In the genomic region with DNA sequence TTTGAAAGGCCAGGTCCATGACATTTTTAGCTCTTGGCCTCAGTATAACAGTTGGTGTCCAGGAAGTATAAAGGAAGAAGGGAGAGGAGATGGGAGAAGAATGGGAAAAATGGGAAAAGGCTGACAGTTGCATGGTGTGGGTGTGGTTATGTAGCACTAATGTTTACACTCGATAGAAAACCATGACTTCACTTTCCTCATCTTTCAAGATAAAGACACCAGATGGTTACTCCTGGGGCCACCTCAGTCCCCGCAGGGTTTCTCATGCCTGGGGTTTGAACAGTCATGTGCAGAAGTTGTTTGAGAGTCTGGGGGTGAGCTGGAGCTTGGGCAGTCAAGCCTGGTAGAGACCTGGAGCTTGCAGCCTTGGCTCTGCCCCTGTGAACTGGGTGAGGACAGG, we compare ENCODE assay signal across 17 cellular contexts. TPM values are rescaled to one million over a fixed set of nuclear protein-coding genes. Genes with fewer than 3 reads are reported as not detected.
A peak's percentile ranks its signal among the peaks of the same experiment; 100 is the strongest.
DNase-seq lines count a peak whose midpoint lies in the region; ATAC-seq and TF ChIP-seq lines count a peak whose summit lies in the region.
"Had no signal": no experiment of that assay in that cellular context is flagged by ENCODE, and none has a peak within 500 bp of the region (broad histone marks: within the 10 kb centered on the region; RNA-seq: fewer than 3 reads in every experiment).

No MANE protein-coding gene starts in this region.

- H3K4me3 Mint-ChIP-seq in glutamatergic neuron (ENCODE audit: unreplicated experiment), result peak overlapping the region; percentile 31
- no peak overlapping the region for H3K4me3 Mint-ChIP-seq in stimulated activated naive B cell treated with anti-CD40 and anti-IgM and Interleukin-4, amounts not matched to agents 10 μg/mL and 1 μg/mL and 100 μg/mL, for 72 hours
- H3K4me3 Mint-ChIP-seq in T-helper 17 cell, result no peak overlapping the region
- H3K4me3 Mint-ChIP-seq: B cell, H9 had no signal

- intact Hi-C loops in heart left ventricle (cut with DNase I), result no loop called here

- peaks cover 25% of the 10 kb centered on the region for H3K36me3 Mint-ChIP-seq in glutamatergic neuron (ENCODE audit: unreplicated experiment)
- H3K36me3 Mint-ChIP-seq in stimulated activated naive B cell treated with anti-CD40 and anti-IgM and Interleukin-4, amounts not matched to agents 10 μg/mL and 1 μg/mL and 100 μg/mL, for 72 hours, result peaks cover 26 to 49% of the 10 kb centered on the region in 2 donors
- H3K36me3 Mint-ChIP-seq in T-helper 17 cell (ENCODE audit: low read depth), result peaks cover 12% of the 10 kb centered on the region

- no peaks in the 10 kb centered on the region for H3K9me3 ChIP-seq in cardiac muscle cell (ENCODE audit: low read depth)
- H3K9me3 ChIP-seq in heart left ventricle, result no peaks in the 10 kb centered on the region
- H3K9me3 ChIP-seq in T-helper 17 cell (ENCODE audit: control insufficient read depth, low read length, poor library complexity, severe bottlenecking), result no peaks in the 10 kb centered on the region
- H3K9me3 ChIP-seq: SJCRH30 had no signal

- H3K9me3 Mint-ChIP-seq in glutamatergic neuron (ENCODE audit: unreplicated experiment), result peaks cover 3% of the 10 kb centered on the region
- H3K9me3 Mint-ChIP-seq in stimulated activated naive B cell treated with anti-CD40 and anti-IgM and Interleukin-4, amounts not matched to agents 10 μg/mL and 1 μg/mL and 100 μg/mL, for 72 hours, result no peaks in the 10 kb centered on the region
- H3K9me3 Mint-ChIP-seq: H9 had no signal

- no peak for TF ChIP-seq CTCF in cardiac muscle cell (IDR thresholded peaks at IDR 0.05; ENCODE audit: low read depth, low read length)
- no peak for TF ChIP-seq CTCF in heart left ventricle (IDR thresholded peaks at IDR 0.05)
- TF ChIP-seq CTCF in glutamatergic neuron (IDR thresholded peaks at IDR 0.05; ENCODE audit: partially characterized antibody, unreplicated experiment), result no peak

- peaks cover 29% of the 10 kb centered on the region for H3K4me1 Mint-ChIP-seq in glutamatergic neuron (ENCODE audit: low read depth, unreplicated experiment)
- peaks cover 23 to 42% of the 10 kb centered on the region in 2 donors for H3K4me1 Mint-ChIP-seq in stimulated activated naive B cell treated with anti-CD40 and anti-IgM and Interleukin-4, amounts not matched to agents 10 μg/mL and 1 μg/mL and 100 μg/mL, for 72 hours
- H3K4me1 Mint-ChIP-seq in T-helper 17 cell, result peaks cover 20% of the 10 kb centered on the region
- H3K4me1 Mint-ChIP-seq: H9 had no signal

- H3K36me3 ChIP-seq in cardiac muscle cell (peaks cover 13% of the 10 kb centered on the region), heart left ventricle (peaks cover 0 to 54% (median 50%) of the 10 kb centered on the region in 9 donors)
- H3K36me3 ChIP-seq: SJCRH30 had no signal

- WGBS in heart left ventricle, 4 donors, result 45 to 54% (median 47%) methylated on average over 2 of the region's 2 CpGs

- H3K27me3 ChIP-seq in cardiac muscle cell (no peaks in the 10 kb centered on the region), heart left ventricle (no peaks in the 10 kb centered on the region)
- H3K27me3 ChIP-seq: SJCRH30 had no signal

- DNase-seq in cardiac muscle cell (ENCODE audit: low read depth in 1 of 2, low spot score in 1 of 2) (no peak), heart left ventricle (no peak), NCI-H69 (lab: John Stamatoyannopoulos, UW) (peak; percentile 68), glutamatergic neuron (no peak), NCI-H82 (lab: John Stamatoyannopoulos, UW) (no peak), T-helper 17 cell (no peak)
- DNase-seq in stimulated activated naive B cell treated with anti-CD40 and anti-IgM and Interleukin-4, amounts not matched to agents 10 μg/mL and 1 μg/mL and 100 μg/mL, for 72 hours, result no peak
- DNase-seq in activated naive CD4-positive, alpha-beta T cell (lab: John Stamatoyannopoulos, UW), result no peak
- DNase-seq: H9, NCI-H1105, NCI-H2081 treated with DMSO at 0.1 percent for 48 hours, NCI-H2227 treated with DMSO at 0.1 percent for 48 hours, NCI-H510A treated with DMSO at 0.1 percent for 48 hours, PC-9, SJCRH30 had no signal

- H3K4me1 ChIP-seq in cardiac muscle cell (ENCODE audit: low read depth) (peaks cover 14% of the 10 kb centered on the region), heart left ventricle (peaks cover 0 to 22% (median 0%) of the 10 kb centered on the region in 12 donors)
- H3K4me1 ChIP-seq: SJCRH30 had no signal

- H3K27ac Mint-ChIP-seq in glutamatergic neuron (ENCODE audit: unreplicated experiment) (peak overlapping the region; percentile 59), T-helper 17 cell (no peak overlapping the region)
- peak overlapping the region; percentile 2 for H3K27ac Mint-ChIP-seq in stimulated activated naive B cell treated with anti-CD40 and anti-IgM and Interleukin-4, amounts not matched to agents 10 μg/mL and 1 μg/mL and 100 μg/mL, for 72 hours
- H3K27ac Mint-ChIP-seq: B cell, H9 had no signal

- H3K27me3 Mint-ChIP-seq in glutamatergic neuron (ENCODE audit: unreplicated experiment) (peaks cover 6% of the 10 kb centered on the region), T-helper 17 cell (no peaks in the 10 kb centered on the region)
- H3K27me3 Mint-ChIP-seq in stimulated activated naive B cell treated with anti-CD40 and anti-IgM and Interleukin-4, amounts not matched to agents 10 μg/mL and 1 μg/mL and 100 μg/mL, for 72 hours, result no peaks in the 10 kb centered on the region
- H3K27me3 Mint-ChIP-seq: B cell had no signal

- no peak overlapping the region for H3K4me3 ChIP-seq in cardiac muscle cell
- H3K4me3 ChIP-seq in heart left ventricle, result no peak overlapping the region
- H3K4me3 ChIP-seq: PC-9, SJCRH30 had no signal

- no peak for TF ChIP-seq POLR2A in heart left ventricle (IDR thresholded peaks at IDR 0.05)

- H3K27ac ChIP-seq in cardiac muscle cell (peak overlapping the region; percentile 41), heart left ventricle (no peak overlapping the region)
- H3K27ac ChIP-seq: HL-60, PC-9, SJCRH30 had no signal

- no peak for ATAC-seq in heart left ventricle
- ATAC-seq in stimulated activated naive B cell treated with anti-CD40 and anti-IgM and Interleukin-4, amounts not matched to agents 10 μg/mL and 1 μg/mL and 100 μg/mL, for 72 hours (replicated peaks), result no peak
- ATAC-seq in T-helper 17 cell, result no peak

RNA-seq across cellular contexts. Expression of a gene that starts 7.9 kb away (rescaled TPM):
- total RNA-seq in cardiac muscle cell, result 4.0 and 8.0 TPM in 2 replicates
- 4.8 and 5.8 TPM in 2 replicates for polyA plus RNA-seq in cardiac muscle cell
- total RNA-seq in heart left ventricle, result 1 to 10 TPM; 1.5 to 3.9 (median 2.6) TPM
- 1 to 10 TPM; 2.1 TPM for polyA plus RNA-seq in heart left ventricle
- 11.5 TPM for total RNA-seq in glutamatergic neuron (ENCODE audit: unreplicated experiment)
- 1 to 10 TPM; 2.1 to 3.6 TPM for total RNA-seq in T-helper 17 cell

RNA-seq across cellular contexts. Expression of a gene that starts 55.0 kb away (rescaled TPM):
- total RNA-seq in cardiac muscle cell (101 and 128 TPM in 2 replicates), heart left ventricle (10 to 100 TPM in 6 of 9 donors, 1 to 10 TPM in 3; 7.4 to 19.7 (median 14.8) TPM), glutamatergic neuron (ENCODE audit: unreplicated experiment) (60.2 TPM), T-helper 17 cell (10 to 100 TPM; 35.0 to 41.4 TPM)
- polyA plus RNA-seq in cardiac muscle cell (98.9 and 109 TPM in 2 replicates), heart left ventricle (10 to 100 TPM; 14.8 to 32.4 TPM)
